19 cellular contexts compared by ENCODE assay signal in the genomic region with DNA sequence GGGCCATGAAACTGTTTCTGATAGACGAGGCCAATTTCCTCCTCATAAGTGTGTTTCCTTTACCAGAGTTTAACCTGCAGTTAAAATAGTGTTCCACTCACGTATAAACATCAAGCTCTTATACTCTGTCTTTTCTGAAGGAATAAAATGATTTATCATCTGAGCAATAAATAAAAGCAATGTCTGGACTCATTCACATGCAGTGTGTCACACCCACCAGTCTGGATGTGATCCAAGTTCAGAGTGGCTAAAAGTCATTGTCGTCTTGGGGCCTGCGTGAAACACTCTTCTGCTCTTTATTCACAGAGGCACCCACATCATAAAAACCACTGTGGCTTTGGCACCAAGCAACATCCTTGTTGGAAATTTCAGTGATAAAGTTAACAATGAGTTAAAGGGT. TPM values are rescaled to one million over a fixed set of nuclear protein-coding genes. Genes with fewer than 3 reads are reported as not detected.
"Had no signal": no experiment of that assay in that cellular context is flagged by ENCODE, and none has a peak within 500 bp of the region (broad histone marks: within the 10 kb centered on the region; RNA-seq: fewer than 3 reads in every experiment).

No MANE protein-coding gene starts in this region.

- H3K4me1 ChIP-seq: left lung, parathyroid adenoma, tibial artery had no signal

- H3K27ac Mint-ChIP-seq: activated CD4-positive, alpha-beta memory T cell treated with anti-CD3 and anti-CD28 coated beads, Interleukin-2, amount 10 ng/mL, durations not matched to agents 7 days and 5 days; activated naive CD8-positive, alpha-beta T cell treated with anti-CD3 and anti-CD28 coated beads, Interleukin-2, amount 10 ng/mL, durations not matched to agents 7 days and 5 days; naive B cell; stimulated activated memory B cell treated with anti-CD40 and anti-IgM and Interleukin-4, amounts not matched to agents 10 μg/mL and 1 μg/mL and 100 μg/mL, for 72 hours had no signal

- H3K36me3 ChIP-seq: brain microvascular endothelial cell, tibial artery had no signal

- DNase-seq: activated CD4-positive, alpha-beta memory T cell treated with anti-CD3 and anti-CD28 coated beads, Interleukin-2, amount 10 ng/mL, durations not matched to agents 7 days and 5 days; activated CD4-positive, CD25-positive, alpha-beta regulatory T cell treated with anti-CD3 and anti-CD28 coated beads, Interleukin-2, amount 50 U/mL, for 72 hours; activated CD8-positive, alpha-beta memory T cell treated with anti-CD3 and anti-CD28 coated beads, Interleukin-2, amount 50 U/mL, for 4 hours; activated naive CD4-positive, alpha-beta T cell; activated naive CD8-positive, alpha-beta T cell treated with anti-CD3 and anti-CD28 coated beads, Interleukin-2, amount 10 ng/mL, durations not matched to agents 7 days and 5 days; brain microvascular endothelial cell; dorsolateral prefrontal cortex; left lung; mammary epithelial cell; naive B cell; stimulated activated CD4-positive, alpha-beta T cell treated with anti-CD3 and anti-CD28 coated beads, Interleukin-2, amount 100 ng/mL, for 48 hours; tibial artery had no signal

- H3K27ac ChIP-seq: brain microvascular endothelial cell, dorsolateral prefrontal cortex, hepatocyte, left lung, neutrophil, parathyroid adenoma, tibial artery had no signal

- H3K4me1 Mint-ChIP-seq: activated CD4-positive, alpha-beta memory T cell treated with anti-CD3 and anti-CD28 coated beads, Interleukin-2, amount 10 ng/mL, durations not matched to agents 7 days and 5 days; naive B cell; stimulated activated memory B cell treated with anti-CD40 and anti-IgM and Interleukin-4, amounts not matched to agents 10 μg/mL and 1 μg/mL and 100 μg/mL, for 72 hours had no signal

- H3K36me3 Mint-ChIP-seq: naive B cell had no signal

- ATAC-seq: left lung; stimulated activated memory B cell treated with anti-CD40 and anti-IgM and Interleukin-4, amounts not matched to agents 10 μg/mL and 1 μg/mL and 100 μg/mL, for 72 hours had no signal

- H3K9me3 Mint-ChIP-seq: activated CD4-positive, alpha-beta memory T cell treated with anti-CD3 and anti-CD28 coated beads, Interleukin-2, amount 10 ng/mL, durations not matched to agents 7 days and 5 days had no signal

- H3K4me3 ChIP-seq: dorsolateral prefrontal cortex, hepatocyte, left lung, tibial artery had no signal

- H3K9me3 ChIP-seq: left lung, neutrophil, tibial artery had no signal

- H3K4me3 Mint-ChIP-seq: activated CD4-positive, alpha-beta memory T cell treated with anti-CD3 and anti-CD28 coated beads, Interleukin-2, amount 10 ng/mL, durations not matched to agents 7 days and 5 days; activated naive CD8-positive, alpha-beta T cell treated with anti-CD3 and anti-CD28 coated beads, Interleukin-2, amount 10 ng/mL, durations not matched to agents 7 days and 5 days; naive B cell; stimulated activated memory B cell treated with anti-CD40 and anti-IgM and Interleukin-4, amounts not matched to agents 10 μg/mL and 1 μg/mL and 100 μg/mL, for 72 hours had no signal

- H3K27me3 ChIP-seq: brain microvascular endothelial cell, hepatocyte, left lung, neutrophil, tibial artery had no signal

RNA-seq across cellular contexts. Expression of a gene that starts 19.5 kb away (rescaled TPM):
- total RNA-seq: cerebellum, left lung, subcutaneous adipose tissue had no signal

RNA-seq across cellular contexts. Expression of a gene that starts 30.5 kb away (rescaled TPM):
- total RNA-seq: cerebellum, mammary epithelial cell, renal cortical epithelial cell had no signal
